ENCODE assay signal across 17 cellular contexts in genomic region chr18:32764611-32765244, GRCh38. TPM values are rescaled to one million over a fixed set of nuclear protein-coding genes. Genes with fewer than 3 reads are reported as not detected.
A peak's percentile ranks its signal among the peaks of the same experiment; 100 is the strongest.
DNase-seq lines count a peak whose midpoint lies in the region; ATAC-seq and TF ChIP-seq lines count a peak whose summit lies in the region.
"Had no signal": no experiment of that assay in that cellular context is flagged by ENCODE, and none has a peak within 500 bp of the region (broad histone marks: within the 10 kb centered on the region; RNA-seq: fewer than 3 reads in every experiment).

No MANE protein-coding gene starts in this region.

- H3K36me3 ChIP-seq in cardiac muscle cell (no peaks in the 10 kb centered on the region), left ventricle myocardium inferior (no peaks in the 10 kb centered on the region), OCI-LY1 (ENCODE audit: insufficient read depth, low read length) (no peaks in the 10 kb centered on the region)
- H3K36me3 ChIP-seq: BLaER1 treated with 17β-estradiol and CSF1 and Interleukin-3, amounts not matched to agents 10 nM and 100 nM had no signal

- H3K27me3 ChIP-seq in cardiac muscle cell, result no peaks in the 10 kb centered on the region
- H3K27me3 ChIP-seq in left ventricle myocardium inferior (ENCODE audit: low read depth), result peaks cover 46% of the 10 kb centered on the region
- H3K27me3 ChIP-seq in OCI-LY1 (ENCODE audit: insufficient read depth, low read length), result no peaks in the 10 kb centered on the region

- no peaks in the 10 kb centered on the region for H3K27me3 Mint-ChIP-seq in IgD-negative memory B cell

- TF ChIP-seq CTCF in cardiac muscle cell (IDR thresholded peaks at IDR 0.05; ENCODE audit: low read depth, low read length) (no peak), left ventricle myocardium inferior (IDR thresholded peaks at IDR 0.05; ENCODE audit: borderline replicate concordance) (no peak), OCI-LY1 (IDR thresholded peaks at IDR 0.05; ENCODE audit: low read length) (no peak)

- H3K4me1 ChIP-seq in cardiac muscle cell (ENCODE audit: low read depth) (peaks cover 77% of the 10 kb centered on the region), left ventricle myocardium inferior (peaks cover 3% of the 10 kb centered on the region), OCI-LY1 (ENCODE audit: insufficient read depth, low read length, severe bottlenecking) (peaks cover 91% of the 10 kb centered on the region)

- no peak overlapping the region for H3K9ac ChIP-seq in OCI-LY1 (ENCODE audit: low read length)
- H3K9ac ChIP-seq: BLaER1 treated with 17β-estradiol and CSF1 and Interleukin-3, amounts not matched to agents 10 nM and 100 nM had no signal

- peak overlapping the region; percentile 92; the same call in 1 of the 2 replicates for H3K4me2 ChIP-seq in OCI-LY1 (ENCODE audit: low read length)
- H3K4me2 ChIP-seq: BLaER1 treated with 17β-estradiol and CSF1 and Interleukin-3, amounts not matched to agents 10 nM and 100 nM; GM23338 had no signal

- H3K9me2 ChIP-seq in OCI-LY1 (ENCODE audit: low read depth, low read length), result no peaks in the 10 kb centered on the region

- H3F3A ChIP-seq in OCI-LY1 (ENCODE audit: insufficient read depth, low read length), result peaks cover 17% of the 10 kb centered on the region

- ATAC-seq in HG02571 (IDR thresholded peaks at IDR 0.05; ENCODE audit: unreplicated experiment) (no peak), GM21786 (IDR thresholded peaks at IDR 0.05; ENCODE audit: unreplicated experiment) (no peak)
- ATAC-seq: GM23338 had no signal

- H3K4me3 ChIP-seq in cardiac muscle cell, result peak overlapping the region; percentile 85
- no peak overlapping the region for H3K4me3 ChIP-seq in left ventricle myocardium inferior
- no peak overlapping the region for H3K4me3 ChIP-seq in OCI-LY1 (ENCODE audit: low read depth, low read length, poor library complexity, severe bottlenecking)
- H3K4me3 ChIP-seq: BLaER1 treated with 17β-estradiol and CSF1 and Interleukin-3, amounts not matched to agents 10 nM and 100 nM; GM23338 had no signal

- H3K36me3 Mint-ChIP-seq in IgD-negative memory B cell, result no peaks in the 10 kb centered on the region

- no peaks in the 10 kb centered on the region for H4K20me1 ChIP-seq in OCI-LY1 (ENCODE audit: insufficient read depth, low read length)

- peak overlapping the region in 2 of 3 donors; percentile 34 to 77 for H3K27ac Mint-ChIP-seq in IgD-negative memory B cell
- H3K27ac Mint-ChIP-seq: CD8-positive, alpha-beta memory T cell; GM23338 had no signal

- peak overlapping the region; percentile 59 for H3K27ac ChIP-seq in cardiac muscle cell
- no peak overlapping the region for H3K27ac ChIP-seq in left ventricle myocardium inferior (replicated peaks)
- H3K27ac ChIP-seq in OCI-LY1 (ENCODE audit: low read depth, low read length, poor library complexity, severe bottlenecking), result no peak overlapping the region
- H3K27ac ChIP-seq: BLaER1 treated with 17β-estradiol and CSF1 and Interleukin-3, amounts not matched to agents 10 nM and 100 nM had no signal

- peaks cover 51% of the 10 kb centered on the region for H3K79me2 ChIP-seq in OCI-LY1 (ENCODE audit: insufficient read depth, low read length)

- DNase-seq in cardiac muscle cell (ENCODE audit: low read depth in 1 of 2, low spot score in 1 of 2) (no peak), left ventricle myocardium inferior (no peak), NCI-H2107 (lab: John Stamatoyannopoulos, UW) (no peak)
- DNase-seq: 8988T; CD8-positive, alpha-beta memory T cell; COR-L47; DMS 273 treated with DMSO at 0.1 percent for 48 hours; DMS53; DND-41; HCEC 1CT had no signal

- H3K9me3 ChIP-seq in cardiac muscle cell (ENCODE audit: low read depth) (no peaks in the 10 kb centered on the region), left ventricle myocardium inferior (replicated peaks) (no peaks in the 10 kb centered on the region), OCI-LY1 (ENCODE audit: low read length) (no peaks in the 10 kb centered on the region)
- H3K9me3 ChIP-seq: BLaER1 treated with 17β-estradiol and CSF1 and Interleukin-3, amounts not matched to agents 10 nM and 100 nM had no signal

- H3K9me3 Mint-ChIP-seq in IgD-negative memory B cell, result no peaks in the 10 kb centered on the region
- H3K9me3 Mint-ChIP-seq: GM23338 had no signal

- no peak overlapping the region for H2AFZ ChIP-seq in OCI-LY1 (ENCODE audit: low read length)
- H2AFZ ChIP-seq: GM23338 had no signal

- H3K4me3 Mint-ChIP-seq in IgD-negative memory B cell, result no peak overlapping the region
- H3K4me3 Mint-ChIP-seq: CD8-positive, alpha-beta memory T cell; GM23338 had no signal

- intact Hi-C loops in left ventricle myocardium inferior (cut with micrococcal nuclease), result no loop called here

- peaks cover 24 to 51% (median 41%) of the 10 kb centered on the region in 3 donors for H3K4me1 Mint-ChIP-seq in IgD-negative memory B cell

RNA-seq across cellular contexts. Expression of gene KLHL14, which starts 8.1 kb away (rescaled TPM):
- total RNA-seq in cardiac muscle cell, result 69.8 and 88.0 TPM in 2 replicates
- 45.8 and 54.8 TPM in 2 replicates for polyA plus RNA-seq in cardiac muscle cell
- total RNA-seq in left ventricle myocardium inferior, result not detected
- polyA plus RNA-seq in IgD-negative memory B cell, result 22.5 TPM
- total RNA-seq: CD8-positive, alpha-beta memory T cell had no signal
- polyA plus RNA-seq: AG04450; CD8-positive, alpha-beta memory T cell had no signal

Comparison
In these comparisons a context has a peak if more than half of its experiments do, and no peak if none do; other contexts are left out.
1. RNA of gene KLHL14, which starts 8.1 kb away (total RNA-seq): 69.8 to 88.0 TPM in cardiac muscle cell; not detected in left ventricle myocardium inferior (single experiment); every median in the first group is over 10 times any median in the second.